8 cellular contexts compared by ENCODE assay signal in the genomic region with DNA sequence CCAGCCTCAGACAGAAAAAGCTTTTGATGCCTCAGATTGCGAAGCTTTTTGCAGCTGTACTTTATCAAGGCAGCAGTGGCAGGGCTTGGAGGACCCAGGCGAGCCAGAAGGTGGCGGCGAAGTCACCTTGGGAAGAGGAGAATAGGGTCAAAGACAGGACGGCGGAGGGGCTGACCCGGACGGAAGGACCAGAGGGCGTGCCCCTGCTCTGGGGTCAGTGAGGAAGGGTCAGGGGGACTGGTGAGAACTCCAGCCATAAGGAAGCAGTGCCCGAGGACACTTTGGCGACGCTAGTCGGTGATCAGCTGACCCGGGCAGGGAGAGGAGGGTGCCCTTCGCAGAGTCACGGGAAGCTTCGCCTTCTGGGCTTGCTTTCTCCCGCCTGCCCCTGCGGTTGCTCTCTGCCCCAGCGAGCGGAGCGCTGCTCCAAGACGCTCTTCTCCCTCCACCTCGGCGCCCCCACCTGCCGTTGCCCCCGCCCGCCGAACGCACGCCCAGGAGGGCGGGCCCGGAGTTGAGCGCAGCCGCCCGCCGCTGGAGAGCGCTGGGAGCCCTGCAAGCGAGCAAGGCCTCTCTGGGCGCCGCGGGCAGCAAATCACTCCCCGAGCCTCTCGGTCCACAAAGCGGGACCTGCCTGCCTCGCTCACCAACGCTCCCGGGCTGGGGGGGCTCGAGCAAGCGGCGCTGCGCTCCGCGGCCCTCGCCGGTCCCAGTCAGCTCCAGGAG. TPM values are rescaled to one million over a fixed set of nuclear protein-coding genes. Genes with fewer than 3 reads are reported as not detected.
DNase-seq lines count a peak whose midpoint lies in the region; ATAC-seq and FAIRE-seq lines count a peak whose summit lies in the region.

No MANE protein-coding gene starts in this region.

- peak overlapping the region; percentile 72 for H3K27ac ChIP-seq in neuronal stem cell (replicated peaks; ENCODE audit: low read length)

- H3K36me3 ChIP-seq in HAP-1 (replicated peaks) = no peaks in the 10 kb centered on the region
- H3K36me3 ChIP-seq in neuronal stem cell (replicated peaks in 1 of 2; ENCODE audit: control insufficient read depth in 2 of 2, insufficient read depth in 2 of 2, low read length in 2 of 2) = no peaks in the 10 kb centered on the region

- peak; percentile 48 for DNase-seq in AG08396 (ENCODE audit: low spot score)
- peak; percentile 57 to 79 for DNase-seq in HAP-1 (ENCODE audit: low spot score in 2 of 2)
- peak; percentile 30 for DNase-seq in RKO (ENCODE audit: low spot score)
- DNase-seq in frontal cortex (ENCODE audit: low spot score in 2 of 2) = peak; percentile 51 to 64
- peak; percentile 74 for DNase-seq in neuronal stem cell (ENCODE audit: low spot score)
- no peak for DNase-seq in MV-4-11 (lab: John Stamatoyannopoulos, UW)
- no peak for DNase-seq in SKM-1 (lab: John Stamatoyannopoulos, UW; ENCODE audit: unreplicated experiment)

- in situ Hi-C loops in HAP-1 (cut with MboI; ENCODE audit: low sequenced_read_pairs) = no loop called here

- no peak for FAIRE-seq in frontal cortex (lab: Jason Lieb, UNC)

- H4K91ac ChIP-seq in neuronal stem cell (ENCODE audit: low read depth, low read length, poor library complexity) = peak overlapping the region; percentile 72

- H2AFZ ChIP-seq in neuronal stem cell (ENCODE audit: low read length) = peak overlapping the region; percentile 88

- H3K27me3 ChIP-seq in HAP-1 (ENCODE audit: low read depth) = peaks cover 11% of the 10 kb centered on the region
- peaks cover 0 to 63% (median 11%) of the 10 kb centered on the region in 3 experiments for H3K27me3 ChIP-seq in neuronal stem cell (ENCODE audit: control insufficient read depth in 3 of 3, insufficient read depth in 3 of 3, low read depth in 1 of 3, low read length in 3 of 3)

- H3K9me3 ChIP-seq in HAP-1 = no peaks in the 10 kb centered on the region
- no peaks in the 10 kb centered on the region for H3K9me3 ChIP-seq in neuronal stem cell (replicated peaks in 1 of 2; ENCODE audit: control insufficient read depth in 2 of 2, insufficient read depth in 1 of 2, low read depth in 1 of 2, low read length in 2 of 2)

- H3K4me3 ChIP-seq in HAP-1 (peak overlapping the region; percentile 36), neuronal stem cell (ENCODE audit: low read length in 2 of 2) (peak overlapping the region; percentile 26 to 81)

- H4K8ac ChIP-seq in neuronal stem cell (ENCODE audit: low read depth, low read length) = no peak overlapping the region

- no peak overlapping the region for H2BK120ac ChIP-seq in neuronal stem cell (ENCODE audit: low read depth, low read length)

- H2BK12ac ChIP-seq in neuronal stem cell (ENCODE audit: low read length) = no peak overlapping the region

- H2BK15ac ChIP-seq in neuronal stem cell (ENCODE audit: low read length) = peak overlapping the region; percentile 98

- no peak overlapping the region for H2AK5ac ChIP-seq in neuronal stem cell (ENCODE audit: low read depth, low read length)

- H3K4ac ChIP-seq in neuronal stem cell (ENCODE audit: low read length) = no peak overlapping the region

- H3K4me1 ChIP-seq in HAP-1 (no peaks in the 10 kb centered on the region), neuronal stem cell (ENCODE audit: control insufficient read depth in 2 of 2, insufficient read depth in 1 of 2, low read depth in 1 of 2, low read length in 2 of 2) (peaks cover 0 to 3% of the 10 kb centered on the region in 2 donors)

- peak overlapping the region; percentile 99 for H3K4me2 ChIP-seq in neuronal stem cell (ENCODE audit: insufficient read depth, low read length, poor library complexity, severe bottlenecking)

- no peaks in the 10 kb centered on the region for H3K79me1 ChIP-seq in neuronal stem cell (ENCODE audit: low read depth, low read length)

- H3K23ac ChIP-seq in neuronal stem cell (ENCODE audit: low read depth, low read length, poor library complexity) = peak overlapping the region; percentile 93

- WGBS in neuronal stem cell (ENCODE audit: extremely low coverage in 2 of 2, insufficient read length in 2 of 2, insufficient replicate concordance in 1 of 2), 2 donors = no CpG with 5 or more reads among the region's 56 CpGs

- H3K9ac ChIP-seq in neuronal stem cell (ENCODE audit: low read depth, low read length, poor library complexity) = peak overlapping the region; percentile 90

- peak overlapping the region; percentile 71 for H3K14ac ChIP-seq in neuronal stem cell (ENCODE audit: low read length)

- no peak for ATAC-seq in GM18498 (IDR thresholded peaks at IDR 0.05; ENCODE audit: unreplicated experiment)

- peak overlapping the region; percentile 97 for H3K18ac ChIP-seq in neuronal stem cell (ENCODE audit: low read length)

- peak overlapping the region; percentile 75 for H2BK5ac ChIP-seq in neuronal stem cell (ENCODE audit: low read length)

RNA-seq across cellular contexts. Expression of gene CADPS, which starts 1.4 kb away (rescaled TPM):
- total RNA-seq in frontal cortex = 270 TPM
- polyA plus RNA-seq in neuronal stem cell (2013, experiment 1 of 2) = 1.5 TPM
- polyA plus RNA-seq in neuronal stem cell (2013, experiment 2 of 2) = 1.3 TPM

Comparison
In these comparisons a context has a peak if more than half of its experiments do, and no peak if none do; other contexts are left out.
1. DNase-seq: peak in AG08396 (single experiment), HAP-1 (2 of 2), RKO (single experiment), frontal cortex (2 of 2) and neuronal stem cell (single experiment); none in MV-4-11 (single experiment) and SKM-1 (single experiment).